22 cellular contexts compared by ENCODE assay signal in genomic region chr1:87942165-87942564, GRCh38.
DNase-seq lines count a peak whose midpoint lies in the region; ATAC-seq and TF ChIP-seq lines count a peak whose summit lies in the region.
"Had no signal": no experiment of that assay in that cellular context is flagged by ENCODE, and none has a peak within 500 bp of the region (broad histone marks: within the 10 kb centered on the region; RNA-seq: fewer than 3 reads in every experiment).

No MANE protein-coding gene starts in this region.

- H3K27me3 ChIP-seq in left ventricle myocardium inferior (ENCODE audit: low read depth) = no peaks in the 10 kb centered on the region
- H3K27me3 ChIP-seq in sigmoid colon = no peaks in the 10 kb centered on the region
- H3K27me3 ChIP-seq in endodermal cell (ENCODE audit: control insufficient read depth, insufficient read depth, low read length, poor library complexity, severe bottlenecking) = no peaks in the 10 kb centered on the region
- H3K27me3 ChIP-seq: body of pancreas, heart right ventricle had no signal

- ATAC-seq in HG03469 (IDR thresholded peaks at IDR 0.05; ENCODE audit: unreplicated experiment) (no peak), GM19328 (IDR thresholded peaks at IDR 0.05; ENCODE audit: unreplicated experiment) (no peak)
- ATAC-seq: body of pancreas; stimulated activated naive B cell treated with anti-CD40 and anti-IgM and Interleukin-4, amounts not matched to agents 10 μg/mL and 1 μg/mL and 100 μg/mL, for 72 hours had no signal

- H3K36me3 ChIP-seq in left ventricle myocardium inferior (no peaks in the 10 kb centered on the region), sigmoid colon (no peaks in the 10 kb centered on the region), endodermal cell (ENCODE audit: control insufficient read depth, insufficient read depth, low read length) (no peaks in the 10 kb centered on the region)
- H3K36me3 ChIP-seq: heart right ventricle had no signal

- WGBS in sigmoid colon, 2 donors = 61 to 66% methylated on average over 1 of the region's 1 CpG
- WGBS in endodermal cell (ENCODE audit: insufficient coverage in 1 of 2, insufficient read length in 1 of 2), 2 experiments = 50 to 70% methylated on average over 1 of the region's 1 CpG

- intact Hi-C loops in left ventricle myocardium inferior (cut with micrococcal nuclease) = no loop called here
- intact Hi-C loops in sigmoid colon (cut with DNase I) = no loop called here

- H3K27ac ChIP-seq in left ventricle myocardium inferior (replicated peaks) (no peak overlapping the region), sigmoid colon (peak overlapping the region in 2 of 4 donors; percentile 18 to 30), endodermal cell (ENCODE audit: low read depth, low read length) (no peak overlapping the region)
- H3K27ac ChIP-seq: body of pancreas, heart right ventricle had no signal

- DNase-seq in GM03348 (ENCODE audit: low spot score) (peak; percentile 33), astrocyte of the hippocampus (ENCODE audit: low read depth, low spot score) (peak; percentile 34), left ventricle myocardium inferior (peak; percentile 20), sigmoid colon (peak; percentile 65), Ammon's horn (ENCODE audit: low spot score) (no peak), endodermal cell (no peak)
- DNase-seq: activated CD4-positive, alpha-beta T cell treated with anti-CD3 and anti-CD28 coated beads, Interleukin-2, amount 50 U/mL, for 4 hours; activated naive CD4-positive, alpha-beta T cell; Caco-2; heart right ventricle; islet precursor cell; KG1; NCI-H1048; NCI-H2081 treated with DMSO at 0.1 percent for 48 hours; NCI-H524 treated with DMSO at 0.1 percent for 48 hours; stimulated activated CD4-positive, alpha-beta T cell treated with anti-CD3 and anti-CD28 coated beads, Interleukin-15, amount 100 ng/mL, for 24 hours; stimulated activated naive B cell treated with anti-CD40 and anti-IgM and Interleukin-4, amounts not matched to agents 10 μg/mL and 1 μg/mL and 100 μg/mL, for 72 hours had no signal

- H3K4me1 ChIP-seq in left ventricle myocardium inferior = peaks cover 3% of the 10 kb centered on the region
- H3K4me1 ChIP-seq in sigmoid colon = peaks cover 0 to 28% (median 13%) of the 10 kb centered on the region in 4 donors
- H3K4me1 ChIP-seq in endodermal cell (ENCODE audit: control insufficient read depth, insufficient read depth, low read length) = peaks cover 2% of the 10 kb centered on the region
- H3K4me1 ChIP-seq: body of pancreas, Caco-2, heart right ventricle had no signal

- H3K27ac Mint-ChIP-seq in endodermal cell = no peak overlapping the region
- H3K27ac Mint-ChIP-seq: dendritic cell treated with granulocyte-macrophage colony-stimulating factor and Interleukin-4, amounts not matched to agents 40 ng/mL and 50 ng/mL, for 4 days; stimulated activated naive B cell treated with anti-CD40 and anti-IgM and Interleukin-4, amounts not matched to agents 10 μg/mL and 1 μg/mL and 100 μg/mL, for 72 hours had no signal

- peaks cover 5% of the 10 kb centered on the region for H3K27me3 Mint-ChIP-seq in endodermal cell (ENCODE audit: insufficient read depth)
- H3K27me3 Mint-ChIP-seq: stimulated activated naive B cell treated with anti-CD40 and anti-IgM and Interleukin-4, amounts not matched to agents 10 μg/mL and 1 μg/mL and 100 μg/mL, for 72 hours had no signal

- H3K9ac ChIP-seq in endodermal cell (ENCODE audit: extremely low read depth, low read length, poor library complexity, severe bottlenecking) = no peak overlapping the region

- H3K9me3 ChIP-seq in left ventricle myocardium inferior (replicated peaks) (no peaks in the 10 kb centered on the region), sigmoid colon (no peaks in the 10 kb centered on the region), endodermal cell (ENCODE audit: control insufficient read depth, low read length) (no peaks in the 10 kb centered on the region)
- H3K9me3 ChIP-seq: body of pancreas, Caco-2, heart right ventricle had no signal

- H3K4me1 Mint-ChIP-seq in endodermal cell = peaks cover 17% of the 10 kb centered on the region
- H3K4me1 Mint-ChIP-seq: stimulated activated naive B cell treated with anti-CD40 and anti-IgM and Interleukin-4, amounts not matched to agents 10 μg/mL and 1 μg/mL and 100 μg/mL, for 72 hours had no signal

- no peak for TF ChIP-seq EP300 in sigmoid colon (IDR thresholded peaks at IDR 0.05)

- TF ChIP-seq CTCF in left ventricle myocardium inferior (IDR thresholded peaks at IDR 0.05; ENCODE audit: borderline replicate concordance) = no peak
- TF ChIP-seq CTCF in sigmoid colon (IDR thresholded peaks at IDR 0.05) = no peak
- TF ChIP-seq CTCF in endodermal cell (conservative IDR thresholded peaks at IDR 0.05) = no peak

- H3K4me3 ChIP-seq in left ventricle myocardium inferior = no peak overlapping the region
- no peak overlapping the region for H3K4me3 ChIP-seq in sigmoid colon
- no peak overlapping the region for H3K4me3 ChIP-seq in endodermal cell (ENCODE audit: low read length)
- H3K4me3 ChIP-seq: body of pancreas, heart right ventricle had no signal

- H3K4me3 Mint-ChIP-seq in endodermal cell = no peak overlapping the region
- H3K4me3 Mint-ChIP-seq: dendritic cell treated with granulocyte-macrophage colony-stimulating factor and Interleukin-4, amounts not matched to agents 40 ng/mL and 50 ng/mL, for 4 days; nephron; stimulated activated naive B cell treated with anti-CD40 and anti-IgM and Interleukin-4, amounts not matched to agents 10 μg/mL and 1 μg/mL and 100 μg/mL, for 72 hours had no signal

- no peaks in the 10 kb centered on the region for H3K9me3 Mint-ChIP-seq in endodermal cell
- H3K9me3 Mint-ChIP-seq: dendritic cell treated with granulocyte-macrophage colony-stimulating factor and Interleukin-4, amounts not matched to agents 40 ng/mL and 50 ng/mL, for 4 days; nephron; stimulated activated naive B cell treated with anti-CD40 and anti-IgM and Interleukin-4, amounts not matched to agents 10 μg/mL and 1 μg/mL and 100 μg/mL, for 72 hours had no signal

- no peaks in the 10 kb centered on the region for H3K36me3 Mint-ChIP-seq in endodermal cell (ENCODE audit: low read depth)
- H3K36me3 Mint-ChIP-seq: stimulated activated naive B cell treated with anti-CD40 and anti-IgM and Interleukin-4, amounts not matched to agents 10 μg/mL and 1 μg/mL and 100 μg/mL, for 72 hours had no signal

- no peak for TF ChIP-seq POLR2A in sigmoid colon (IDR thresholded peaks at IDR 0.05)

Comparison
In these comparisons a context has a peak if more than half of its experiments do, and no peak if none do; other contexts are left out.
1. DNase-seq: peak in GM03348 (single experiment), astrocyte of the hippocampus (single experiment), left ventricle myocardium inferior (single experiment) and sigmoid colon (single experiment); none in Ammon's horn (single experiment) and endodermal cell (single experiment).